In the genomic region with DNA sequence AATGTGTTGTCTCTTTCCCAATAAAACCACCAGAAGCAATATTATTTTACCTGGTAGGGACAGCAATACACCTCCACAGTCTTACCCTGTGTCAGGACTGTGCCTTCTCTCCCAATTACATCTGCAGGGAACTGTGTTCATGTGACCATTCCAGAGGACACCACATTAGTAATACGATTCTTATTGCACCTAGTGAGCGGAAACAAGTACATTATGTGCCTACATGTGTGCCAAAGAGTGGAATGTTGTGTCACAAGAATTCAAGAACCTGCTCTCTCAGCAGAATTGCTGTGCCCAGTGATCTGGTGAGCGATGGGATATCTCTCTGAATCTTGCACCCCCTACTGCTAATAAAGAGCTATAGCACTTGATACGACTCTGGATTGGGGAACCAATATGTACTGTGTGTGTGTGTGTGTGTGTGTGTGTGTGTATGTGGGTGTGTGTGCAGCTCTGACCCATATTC, we compare ENCODE assay signal across 10 cellular contexts. TPM values are rescaled to one million over a fixed set of nuclear protein-coding genes. Genes with fewer than 3 reads are reported as not detected.
DNase-seq lines count a peak whose midpoint lies in the region; ATAC-seq, FAIRE-seq and TF ChIP-seq lines count a peak whose summit lies in the region.
"Had no signal": no experiment of that assay in that cellular context is flagged by ENCODE, and none has a peak within 500 bp of the region (broad histone marks: within the 10 kb centered on the region; RNA-seq: fewer than 3 reads in every experiment).

No MANE protein-coding gene starts in this region.

- TF ChIP-seq POLR2A in GM12878 (IDR thresholded peaks at IDR 0.05; ENCODE audit: low read depth, low read length) = no peak

- H3K79me2 ChIP-seq in GM12878 (ENCODE audit: control insufficient read depth, insufficient read depth, low read length) = no peaks in the 10 kb centered on the region

- no peak for TF ChIP-seq EP300 in GM12878 (IDR thresholded peaks at IDR 0.05; ENCODE audit: borderline replicate concordance in 1 of 2, control insufficient read depth in 1 of 2, low read depth in 2 of 2, low read length in 2 of 2)

- peaks cover 9% of the 10 kb centered on the region for H3K4me1 ChIP-seq in GM12878 (ENCODE audit: control insufficient read depth, insufficient read depth, low read length)

- RAD21 ChIA-PET in GM12878 (lab: Charles Lee; ENCODE audit: unreplicated experiment) = interaction anchor here (0.6 to 1.9 kb wide), 5 partner anchors 22 to 961 kb away, joined by 3 to 6 read pairs (median 3); no protein-coding TSS in a partner anchor

- peak; percentile 54 for TF ChIP-seq RAD21 in GM12878 (IDR thresholded peaks at IDR 0.05; ENCODE audit: insufficient read depth, low read depth, low read length)

- DNase-seq in D341Med (ENCODE audit: low spot score) = peak; percentile 66
- peak; percentile 58 for DNase-seq in HTR-8/SVneo (ENCODE audit: insufficient read length, low spot score)
- DNase-seq in GM12878 (ENCODE audit: low read depth, low spot score) = no peak
- peak; percentile 36 to 60 for DNase-seq in lung microvascular endothelial cell (ENCODE audit: low read depth in 2 of 2)
- DNase-seq in mucosa of gallbladder (ENCODE audit: low spot score) = no peak
- no peak for DNase-seq in NCI-H187 treated with DMSO at 0.1 percent for 48 hours (lab: John Stamatoyannopoulos, UW)
- no peak for DNase-seq in NCI-H510A treated with DMSO at 0.1 percent for 48 hours (lab: John Stamatoyannopoulos, UW)
- DNase-seq: activated T-cell treated with anti-CD3 and anti-CD28 coated beads, Interleukin-2, amount 50 U/mL, for 72 hours; NCI-H69 had no signal

- no peak overlapping the region for H3K4me3 ChIP-seq in GM12878

- intact Hi-C loops in GM12878 (cut with micrococcal nuclease; ENCODE audit: unreplicated experiment) = loop anchor here (5.0 kb wide), 1 partner anchor 115 kb away; no protein-coding TSS in a partner anchor

- H2AFZ ChIP-seq in GM12878 (ENCODE audit: control insufficient read depth, low read depth, low read length) = no peak overlapping the region

- ATAC-seq in GM12878 (peak; percentile 40), GM21515 (IDR thresholded peaks at IDR 0.05; ENCODE audit: unreplicated experiment) (no peak)

- POLR2A ChIA-PET in GM12878 (lab: Charles Lee) = no interaction called here

- no TSS peak for BruUV-seq in GM12878 (replicated peaks; lab: Mats Ljungman, UMichigan)

- SMC1A ChIA-PET in GM12878 (lab: Charles Lee; ENCODE audit: uncharacterized antibody, unreplicated experiment) = interaction anchor here (0.8 to 1.7 kb wide), 5 partner anchors 10 to 128 kb away, joined by 3 to 8 read pairs (median 3); no protein-coding TSS in a partner anchor

- H3K9ac ChIP-seq in GM12878 (ENCODE audit: control insufficient read depth, insufficient read depth, low read length) = no peak overlapping the region

- H3K36me3 ChIP-seq in GM12878 (ENCODE audit: control insufficient read depth in 2 of 2, insufficient read depth in 2 of 2, low read length in 1 of 2) = no peaks in the 10 kb centered on the region

- H3K4me2 ChIP-seq in GM12878 (ENCODE audit: control insufficient read depth, insufficient read depth) = no peak overlapping the region

- H3K27ac ChIP-seq in GM12878 (ENCODE audit: control insufficient read depth, insufficient read depth) = no peak overlapping the region

- H4K20me1 ChIP-seq in GM12878 (ENCODE audit: control insufficient read depth, insufficient read depth) = no peaks in the 10 kb centered on the region

- 28% methylated on average over 4 of the region's 4 CpGs for WGBS in GM12878 (ENCODE audit: insufficient coverage, insufficient replicate concordance, low lambda C conversion rate, missing lambda C conversion rate)

- in situ Hi-C loops in GM12878 (cut with MboI) = no loop called here

- CTCF ChIA-PET in GM12878 (lab: Yijun Ruan, JAX) = interaction anchor here (0.6 to 3.3 kb wide), 24 partner anchors 9 to 782 kb away, joined by 3 to 18 read pairs (median 4); no protein-coding TSS in a partner anchor

- no peaks in the 10 kb centered on the region; the same call in 2 of the 3 replicates for H3K9me3 ChIP-seq in GM12878 (replicated peaks; ENCODE audit: control insufficient read depth, insufficient read depth, low read length)

- peak; percentile 23 to 52 (median 44); a peak in 4 of 6 replicates for TF ChIP-seq CTCF in GM12878 (IDR thresholded peaks at IDR 0.05 in 2 of 3, conservative IDR thresholded peaks at IDR 0.05 in 1 of 3; ENCODE audit: control insufficient read depth in 2 of 3, extremely low read depth in 1 of 3, insufficient read depth in 1 of 3, low read depth in 3 of 3, low read length in 3 of 3)

- H3K27me3 ChIP-seq in GM12878 (replicated peaks in 1 of 2; ENCODE audit: control insufficient read depth in 2 of 2, insufficient read depth in 2 of 2, low read length in 1 of 2) = 0 out of 4 replicates have a peak, but pooled peaks cover 0 to 3% of the 10 kb centered on the region in 2 experiments

- no peak for FAIRE-seq in HTR-8/SVneo (lab: Jason Lieb, UNC)
- no peak for FAIRE-seq in GM12878 (lab: Jason Lieb, UNC)

TF ChIP-seq in GM12878, 131 proteins besides CTCF, POLR2A, EP300 and RAD21:
- TF ChIP-seq ZNF217 (IDR thresholded peaks at IDR 0.05) (no peak), SMC3 (IDR thresholded peaks at IDR 0.05; ENCODE audit: borderline replicate concordance, low read length) (peak; percentile 15; the same call in 1 of the 2 replicates), SIX5 (IDR thresholded peaks at IDR 0.05; ENCODE audit: low read depth, low read length, severe bottlenecking) (no peak)
- TF ChIP-seq, protein P1, sequence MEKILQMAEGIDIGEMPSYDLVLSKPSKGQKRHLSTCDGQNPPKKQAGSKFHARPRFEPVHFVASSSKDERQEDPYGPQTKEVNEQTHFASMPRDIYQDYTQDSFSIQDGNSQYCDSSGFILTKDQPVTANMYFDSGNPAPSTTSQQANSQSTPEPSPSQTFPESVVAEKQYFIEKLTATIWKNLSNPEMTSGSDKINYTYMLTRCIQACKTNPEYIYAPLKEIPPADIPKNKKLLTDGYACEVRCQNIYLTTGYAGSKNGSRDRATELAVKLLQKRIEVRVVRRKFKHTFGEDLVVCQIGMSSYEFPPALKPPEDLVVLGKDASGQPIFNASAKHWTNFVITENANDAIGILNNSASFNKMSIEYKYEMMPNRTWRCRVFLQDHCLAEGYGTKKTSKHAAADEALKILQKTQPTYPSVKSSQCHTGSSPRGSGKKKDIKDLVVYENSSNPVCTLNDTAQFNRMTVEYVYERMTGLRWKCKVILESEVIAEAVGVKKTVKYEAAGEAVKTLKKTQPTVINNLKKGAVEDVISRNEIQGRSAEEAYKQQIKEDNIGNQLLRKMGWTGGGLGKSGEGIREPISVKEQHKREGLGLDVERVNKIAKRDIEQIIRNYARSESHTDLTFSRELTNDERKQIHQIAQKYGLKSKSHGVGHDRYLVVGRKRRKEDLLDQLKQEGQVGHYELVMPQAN (conservative IDR thresholded peaks at IDR 0.05) = no peak

RNA-seq across cellular contexts. Expression of a gene that starts 57.4 kb away (rescaled TPM):
- not detected in 2 replicates for total RNA-seq in GM12878 (2013; cell fraction: nucleolus; rRNA removed)
- total RNA-seq in GM12878 (2014; rRNA removed) = 0.38 and 0.51 TPM in 2 replicates
- 0.37 and 0.45 TPM in 2 replicates for total RNA-seq in GM12878 (2014; rRNA removed; fragmentation: Illumina TruSeq; extraction: Trizol)
- total RNA-seq in GM12878 (2021) = 1.5 and 1.7 TPM in 2 replicates
- polyA plus RNA-seq in GM12878 (2011; ENCODE audit: low read depth) = 0.26 TPM
- polyA plus RNA-seq in GM12878 (2011; rRNA removed) = 0.17 and 0.26 TPM in 2 replicates
- polyA plus RNA-seq in GM12878 (2011; cell fraction: cytosol; rRNA removed) = 0.07 and 0.17 TPM in 2 replicates
- polyA plus RNA-seq in GM12878 (2011; cell fraction: nucleus; rRNA removed) = 0.19 and 0.31 TPM in 2 replicates
- 0.24 and 0.38 TPM in 2 replicates for polyA plus RNA-seq in GM12878 (2012)
- 0.81 and 0.97 TPM in 2 replicates for polyA plus RNA-seq in GM12878 (2014; fragmentation: Illumina TruSeq; extraction: Trizol)
- polyA plus RNA-seq in GM12878 (2014; fragmentation: Nextera tagmentation; extraction: Ambion mirVana) = under 1 TPM; 0.13 to 0.26 TPM
- 0.60 and 0.94 TPM in 2 replicates for polyA plus RNA-seq in GM12878 (2014; rRNA removed)
- not detected for polyA plus RNA-seq in GM12878 (2016; fragmentation: Nextera tagmentation; extraction: Ambion mirVana)
- polyA minus RNA-seq in GM12878 (2011; rRNA and poly(A)+ RNA removed) = 0.15 TPM in 1 of 2 replicates, not detected in the other
- 0.53 and 0.83 TPM in 2 replicates for polyA minus RNA-seq in GM12878 (2011; cell fraction: cytosol; rRNA and poly(A)+ RNA removed)
- polyA minus RNA-seq in GM12878 (2011; cell fraction: nucleus; rRNA and poly(A)+ RNA removed) = 0.12 and 0.57 TPM in 2 replicates
- total RNA-seq in lung microvascular endothelial cell = 3.1 and 5.8 TPM in 2 replicates
- 9.5 TPM for total RNA-seq in mucosa of gallbladder

Comparison
In these comparisons a context has a peak if more than half of its experiments do, and no peak if none do; other contexts are left out.
1. DNase-seq: peak in D341Med (single experiment), HTR-8/SVneo (single experiment) and lung microvascular endothelial cell (2 of 2); none in GM12878 (single experiment), mucosa of gallbladder (single experiment), NCI-H187 treated with DMSO at 0.1 percent for 48 hours (single experiment) and NCI-H510A treated with DMSO at 0.1 percent for 48 hours (single experiment).